Comparison of ENCODE assay signal across 8 cellular contexts in genomic region chr1:220044683-220045355, GRCh38. TPM values are rescaled to one million over a fixed set of nuclear protein-coding genes. Genes with fewer than 3 reads are reported as not detected.
A peak's percentile ranks its signal among the peaks of the same experiment; 100 is the strongest.
DNase-seq lines count a peak whose midpoint lies in the region; TF ChIP-seq lines count a peak whose summit lies in the region.

No MANE protein-coding gene starts in this region.

- peak overlapping the region; percentile 85 to 97 (median 94) for H3K4me3 Mint-ChIP-seq in CD8-positive, alpha-beta memory T cell
- H3K4me3 Mint-ChIP-seq in nephron progenitor cell: peak overlapping the region; percentile 96

- H2AFZ ChIP-seq in MM.1S (ENCODE audit: low read length): no peak overlapping the region

- no peaks in the 10 kb centered on the region for H3K27me3 ChIP-seq in CD8-positive, alpha-beta memory T cell (ENCODE audit: insufficient read depth, low read length, poor library complexity, severe bottlenecking)
- H3K27me3 ChIP-seq in MM.1S (replicated peaks; ENCODE audit: insufficient read depth, low read length) (no peaks in the 10 kb centered on the region), SJCRH30 (no peaks in the 10 kb centered on the region)

- TF ChIP-seq CTCF in MM.1S (IDR thresholded peaks at IDR 0.05; ENCODE audit: low read length) (no peak), nephron progenitor cell (IDR thresholded peaks at IDR 0.05) (no peak)

- H3K27me3 Mint-ChIP-seq in CD8-positive, alpha-beta memory T cell: no peaks in the 10 kb centered on the region
- H3K27me3 Mint-ChIP-seq in nephron progenitor cell (ENCODE audit: low read depth, poor library complexity): peaks cover 7% of the 10 kb centered on the region

- peaks cover 65% of the 10 kb centered on the region for H3K79me2 ChIP-seq in MM.1S (ENCODE audit: low read length)

- CTCF ChIA-PET in CD8-positive, alpha-beta memory T cell (lab: Charles Lee): no interaction called here

- H3K9me3 Mint-ChIP-seq in CD8-positive, alpha-beta memory T cell: no peaks in the 10 kb centered on the region
- no peaks in the 10 kb centered on the region for H3K9me3 Mint-ChIP-seq in nephron progenitor cell

- peak overlapping the region; percentile 49 for H3K4me2 ChIP-seq in MM.1S (ENCODE audit: low read depth, low read length)

- peaks cover 26% of the 10 kb centered on the region for H3K4me1 ChIP-seq in CD8-positive, alpha-beta memory T cell (ENCODE audit: insufficient read depth, low read length)
- H3K4me1 ChIP-seq in MM.1S (ENCODE audit: low read length): peaks cover 13% of the 10 kb centered on the region
- no peaks in the 10 kb centered on the region for H3K4me1 ChIP-seq in SJCRH30

- POLR2A ChIA-PET in CD8-positive, alpha-beta memory T cell (lab: Charles Lee): interaction anchor here (0.6 kb wide), 1 partner anchor 26 kb away, joined by 3 read pairs; no protein-coding TSS in a partner anchor

- no peaks in the 10 kb centered on the region for H3K36me3 ChIP-seq in CD8-positive, alpha-beta memory T cell (ENCODE audit: insufficient read depth, low read length)
- H3K36me3 ChIP-seq in MM.1S (replicated peaks; ENCODE audit: insufficient read depth, low read length) (peaks cover 6% of the 10 kb centered on the region; the same call in 1 of the 2 replicates), SJCRH30 (peaks cover 6% of the 10 kb centered on the region; the same call in 1 of the 2 replicates)

- no peak for DNase-seq in CD8-positive, alpha-beta memory T cell
- no peak for DNase-seq in MM.1S
- DNase-seq in cerebellar cortex (ENCODE audit: low spot score): peak; percentile 5
- no peak for DNase-seq in nephron progenitor cell
- no peak for DNase-seq in NCI-H524 treated with DMSO at 0.1 percent for 48 hours (lab: John Stamatoyannopoulos, UW)
- DNase-seq in DMS153 treated with DMSO at 0.1 percent for 48 hours (lab: John Stamatoyannopoulos, UW; ENCODE audit: unreplicated experiment): no peak
- no peak for DNase-seq in globus pallidus (ENCODE audit: low spot score)
- no peak for DNase-seq in SJCRH30

- H4K20me1 ChIP-seq in MM.1S (ENCODE audit: insufficient read depth, low read length): peaks cover 4% of the 10 kb centered on the region; the same call in 1 of the 2 replicates

- H3K4me1 Mint-ChIP-seq in CD8-positive, alpha-beta memory T cell: peaks cover 30 to 55% (median 41%) of the 10 kb centered on the region in 3 donors
- peaks cover 27% of the 10 kb centered on the region for H3K4me1 Mint-ChIP-seq in nephron progenitor cell

- H3K9me3 ChIP-seq in CD8-positive, alpha-beta memory T cell (ENCODE audit: low read length): no peaks in the 10 kb centered on the region
- no peaks in the 10 kb centered on the region for H3K9me3 ChIP-seq in MM.1S (replicated peaks; ENCODE audit: insufficient read depth, low read length)
- H3K9me3 ChIP-seq in SJCRH30 (replicated peaks): no peaks in the 10 kb centered on the region

- H3K27ac Mint-ChIP-seq in CD8-positive, alpha-beta memory T cell: peak overlapping the region; percentile 90 to 99 (median 95)
- no peak overlapping the region for H3K27ac Mint-ChIP-seq in nephron progenitor cell

- peak overlapping the region; percentile 85; the same call in 1 of the 2 replicates for H3K9ac ChIP-seq in MM.1S (ENCODE audit: low read length)

- peak overlapping the region; percentile 81 for H3K4me3 ChIP-seq in CD8-positive, alpha-beta memory T cell (ENCODE audit: low read length)
- H3K4me3 ChIP-seq in MM.1S (ENCODE audit: low read length) (peak overlapping the region; percentile 94), SJCRH30 (no peak overlapping the region)

- H3K36me3 Mint-ChIP-seq in CD8-positive, alpha-beta memory T cell: peaks cover 0 to 27% (median 0%) of the 10 kb centered on the region in 3 donors
- H3K36me3 Mint-ChIP-seq in nephron progenitor cell (ENCODE audit: low read depth): no peaks in the 10 kb centered on the region

- H3K9me2 ChIP-seq in MM.1S (replicated peaks; ENCODE audit: insufficient read depth, low read length): no peaks in the 10 kb centered on the region

- peaks cover 9% of the 10 kb centered on the region; the same call in 1 of the 2 replicates for H3F3A ChIP-seq in MM.1S (ENCODE audit: insufficient read depth, low read length)

- H3K27ac ChIP-seq in CD8-positive, alpha-beta memory T cell (ENCODE audit: low read depth, low read length): peak overlapping the region; percentile 87
- H3K27ac ChIP-seq in MM.1S (ENCODE audit: low read length) (no peak overlapping the region), SJCRH30 (no peak overlapping the region)

RNA-seq across cellular contexts. Expression of gene EPRS1, which starts 1.5 kb away (rescaled TPM):
- 100 to 1,000 TPM; 174 to 204 TPM for total RNA-seq in CD8-positive, alpha-beta memory T cell
- 51.8 TPM for polyA plus RNA-seq in CD8-positive, alpha-beta memory T cell
- 112 and 123 TPM in 2 replicates for total RNA-seq in SJCRH30 (2014; rRNA removed; shearing (Covaris generic))

RNA-seq across cellular contexts. Expression of gene BPNT1, which starts 44.8 kb away (rescaled TPM):
- total RNA-seq in CD8-positive, alpha-beta memory T cell: 10 to 100 TPM; 24.8 to 26.3 TPM
- 21.3 TPM for polyA plus RNA-seq in CD8-positive, alpha-beta memory T cell
- 46.5 and 48.3 TPM in 2 replicates for total RNA-seq in SJCRH30 (2014; rRNA removed; shearing (Covaris generic))

RNA-seq across cellular contexts. Expression of gene IARS2, which starts 49.1 kb away (rescaled TPM):
- total RNA-seq in CD8-positive, alpha-beta memory T cell: 10 to 100 TPM; 80.8 to 83.0 TPM
- 68.9 TPM for polyA plus RNA-seq in CD8-positive, alpha-beta memory T cell
- total RNA-seq in SJCRH30 (2014; rRNA removed; shearing (Covaris generic)): 107 and 115 TPM in 2 replicates
